Comparison of ENCODE assay signal across 23 cellular contexts in genomic region chr20:21701171-21701876, GRCh38. TPM values are rescaled to one million over a fixed set of nuclear protein-coding genes. Genes with fewer than 3 reads are reported as not detected.
DNase-seq lines count a peak whose midpoint lies in the region; ATAC-seq and TF ChIP-seq lines count a peak whose summit lies in the region.
"Had no signal": no experiment of that assay in that cellular context is flagged by ENCODE, and none has a peak within 500 bp of the region (broad histone marks: within the 10 kb centered on the region; RNA-seq: fewer than 3 reads in every experiment).

No MANE protein-coding gene starts in this region.

- peak overlapping the region; percentile 88 for H3K4me2 ChIP-seq in parathyroid adenoma (ENCODE audit: low read length)
- H3K4me2 ChIP-seq: KMS-11, PC-9 had no signal

- H3K9me3 Mint-ChIP-seq in activated naive CD8-positive, alpha-beta T cell treated with anti-CD3 and anti-CD28 coated beads, Interleukin-2, amount 10 ng/mL, durations not matched to agents 7 days and 5 days: no peaks in the 10 kb centered on the region
- peaks cover 1% of the 10 kb centered on the region for H3K9me3 Mint-ChIP-seq in activated naive CD8-positive, alpha-beta T cell treated with anti-CD3 and anti-CD28 coated beads for 36 hours
- no peaks in the 10 kb centered on the region for H3K9me3 Mint-ChIP-seq in activated CD8-positive, alpha-beta memory T cell treated with anti-CD3 and anti-CD28 coated beads, Interleukin-2, amount 10 ng/mL, durations not matched to agents 7 days and 5 days (ENCODE audit: low read depth)
- peaks cover 0 to 11% (median 4%) of the 10 kb centered on the region in 6 donors for H3K9me3 Mint-ChIP-seq in immature natural killer cell
- H3K9me3 Mint-ChIP-seq: CD4-positive, alpha-beta T cell had no signal

- no peak overlapping the region for H2AFZ ChIP-seq in parathyroid adenoma
- H2AFZ ChIP-seq: PC-9 had no signal

- ATAC-seq in activated naive CD8-positive, alpha-beta T cell treated with anti-CD3 and anti-CD28 coated beads, Interleukin-2, amount 10 ng/mL, durations not matched to agents 7 days and 5 days (ENCODE audit: low read depth): no peak
- no peak for ATAC-seq in activated CD8-positive, alpha-beta memory T cell treated with anti-CD3 and anti-CD28 coated beads, Interleukin-2, amount 10 ng/mL, durations not matched to agents 7 days and 5 days
- no peak for ATAC-seq in activated CD4-positive, CD25-positive, alpha-beta regulatory T cell treated with anti-CD3 and anti-CD28 coated beads, Interleukin-2, amount 50 U/mL, for 24 hours

- H3K27me3 ChIP-seq in iPS-20b (ENCODE audit: insufficient read depth, low read length) (peaks cover 100% of the 10 kb centered on the region), parathyroid adenoma (ENCODE audit: control insufficient read depth, insufficient read depth, low read length) (no peaks in the 10 kb centered on the region)

- POLR2A ChIA-PET in activated naive CD8-positive, alpha-beta T cell treated with anti-CD3 and anti-CD28 coated beads, Interleukin-2, amount 10 ng/mL, durations not matched to agents 7 days and 5 days (lab: Charles Lee): no interaction called here

- H3K9me3 ChIP-seq in iPS-20b (ENCODE audit: insufficient read depth, low read depth, low read length) (no peaks in the 10 kb centered on the region; the same call in 1 of the 2 replicates), parathyroid adenoma (ENCODE audit: control insufficient read depth, low read length) (no peaks in the 10 kb centered on the region)
- H3K9me3 ChIP-seq: BE2C, SJSA1 had no signal

- peaks cover 85% of the 10 kb centered on the region for H3K79me2 ChIP-seq in parathyroid adenoma

- CTCF ChIA-PET in activated CD8-positive, alpha-beta memory T cell treated with anti-CD3 and anti-CD28 coated beads, Interleukin-2, amount 10 ng/mL, durations not matched to agents 7 days and 5 days (lab: Charles Lee): no interaction called here

- TF ChIP-seq CTCF in parathyroid adenoma (IDR thresholded peaks at IDR 0.05): no peak

- no peak for DNase-seq in activated naive CD8-positive, alpha-beta T cell treated with anti-CD3 and anti-CD28 coated beads, Interleukin-2, amount 10 ng/mL, durations not matched to agents 7 days and 5 days
- no peak for DNase-seq in activated naive CD8-positive, alpha-beta T cell treated with anti-CD3 and anti-CD28 coated beads for 36 hours
- DNase-seq in activated CD8-positive, alpha-beta memory T cell treated with anti-CD3 and anti-CD28 coated beads, Interleukin-2, amount 10 ng/mL, durations not matched to agents 7 days and 5 days: no peak
- DNase-seq in OCI-M2 (lab: John Stamatoyannopoulos, UW; ENCODE audit: unreplicated experiment) (no peak), immature natural killer cell (no peak)
- DNase-seq: BE2C; Calu3; CD4-positive, alpha-beta T cell; DMS53; NCI-H1436; NCI-H2029; NCI-H2171; NCI-H446 treated with DMSO at 0.1 percent for 48 hours; NCI-H774; PC-9 had no signal

- H3K27ac ChIP-seq in iPS-20b (ENCODE audit: low read length) (no peak overlapping the region), parathyroid adenoma (peak overlapping the region; percentile 100)
- H3K27ac ChIP-seq: 22Rv1, KMS-11, PC-9, SJSA1 had no signal

- peaks cover 1% of the 10 kb centered on the region for H3K36me3 Mint-ChIP-seq in activated naive CD8-positive, alpha-beta T cell treated with anti-CD3 and anti-CD28 coated beads, Interleukin-2, amount 10 ng/mL, durations not matched to agents 7 days and 5 days
- peaks cover 1% of the 10 kb centered on the region for H3K36me3 Mint-ChIP-seq in activated naive CD8-positive, alpha-beta T cell treated with anti-CD3 and anti-CD28 coated beads for 36 hours
- H3K36me3 Mint-ChIP-seq in activated CD8-positive, alpha-beta memory T cell treated with anti-CD3 and anti-CD28 coated beads, Interleukin-2, amount 10 ng/mL, durations not matched to agents 7 days and 5 days: no peaks in the 10 kb centered on the region
- peaks cover 0 to 3% (median 0%) of the 10 kb centered on the region in 3 donors for H3K36me3 Mint-ChIP-seq in immature natural killer cell

- H3K27me3 Mint-ChIP-seq in activated naive CD8-positive, alpha-beta T cell treated with anti-CD3 and anti-CD28 coated beads, Interleukin-2, amount 10 ng/mL, durations not matched to agents 7 days and 5 days: peaks cover 79% of the 10 kb centered on the region
- peaks cover 91% of the 10 kb centered on the region for H3K27me3 Mint-ChIP-seq in activated naive CD8-positive, alpha-beta T cell treated with anti-CD3 and anti-CD28 coated beads for 36 hours
- H3K27me3 Mint-ChIP-seq in activated CD8-positive, alpha-beta memory T cell treated with anti-CD3 and anti-CD28 coated beads, Interleukin-2, amount 10 ng/mL, durations not matched to agents 7 days and 5 days: peaks cover 79% of the 10 kb centered on the region
- peaks cover 6 to 17% (median 11%) of the 10 kb centered on the region in 3 donors for H3K27me3 Mint-ChIP-seq in immature natural killer cell (ENCODE audit: low read depth in 3 of 3)

- no peak overlapping the region for H3K9ac ChIP-seq in iPS-20b (ENCODE audit: low read depth, low read length)
- H3K9ac ChIP-seq in parathyroid adenoma: peak overlapping the region; percentile 99
- H3K9ac ChIP-seq: KMS-11 had no signal

- H3K36me3 ChIP-seq in iPS-20b (ENCODE audit: insufficient read depth, low read depth, low read length): no peaks in the 10 kb centered on the region
- H3K36me3 ChIP-seq in parathyroid adenoma (ENCODE audit: control insufficient read depth, insufficient read depth, low read length): peaks cover 2% of the 10 kb centered on the region
- H3K36me3 ChIP-seq: BE2C, SJSA1 had no signal

- H3K4me1 ChIP-seq in iPS-20b (ENCODE audit: insufficient read depth, low read length) (peaks cover 16% of the 10 kb centered on the region), parathyroid adenoma (peaks cover 29% of the 10 kb centered on the region)
- H3K4me1 ChIP-seq: BE2C, SJSA1 had no signal

- H3K4me1 Mint-ChIP-seq in activated naive CD8-positive, alpha-beta T cell treated with anti-CD3 and anti-CD28 coated beads, Interleukin-2, amount 10 ng/mL, durations not matched to agents 7 days and 5 days: peaks cover 5% of the 10 kb centered on the region
- peaks cover 14% of the 10 kb centered on the region for H3K4me1 Mint-ChIP-seq in activated naive CD8-positive, alpha-beta T cell treated with anti-CD3 and anti-CD28 coated beads for 36 hours
- no peaks in the 10 kb centered on the region for H3K4me1 Mint-ChIP-seq in activated CD8-positive, alpha-beta memory T cell treated with anti-CD3 and anti-CD28 coated beads, Interleukin-2, amount 10 ng/mL, durations not matched to agents 7 days and 5 days
- no peaks in the 10 kb centered on the region for H3K4me1 Mint-ChIP-seq in immature natural killer cell

- H3K27ac Mint-ChIP-seq in activated naive CD8-positive, alpha-beta T cell treated with anti-CD3 and anti-CD28 coated beads, Interleukin-2, amount 10 ng/mL, durations not matched to agents 7 days and 5 days: no peak overlapping the region
- H3K27ac Mint-ChIP-seq in activated naive CD8-positive, alpha-beta T cell treated with anti-CD3 and anti-CD28 coated beads for 36 hours: no peak overlapping the region
- no peak overlapping the region for H3K27ac Mint-ChIP-seq in activated CD8-positive, alpha-beta memory T cell treated with anti-CD3 and anti-CD28 coated beads, Interleukin-2, amount 10 ng/mL, durations not matched to agents 7 days and 5 days
- H3K27ac Mint-ChIP-seq in immature natural killer cell: no peak overlapping the region
- H3K27ac Mint-ChIP-seq: CD4-positive, alpha-beta T cell had no signal

- H3K4me3 Mint-ChIP-seq in activated naive CD8-positive, alpha-beta T cell treated with anti-CD3 and anti-CD28 coated beads, Interleukin-2, amount 10 ng/mL, durations not matched to agents 7 days and 5 days: peak overlapping the region; percentile 29
- no peak overlapping the region for H3K4me3 Mint-ChIP-seq in activated naive CD8-positive, alpha-beta T cell treated with anti-CD3 and anti-CD28 coated beads for 36 hours
- H3K4me3 Mint-ChIP-seq in activated CD8-positive, alpha-beta memory T cell treated with anti-CD3 and anti-CD28 coated beads, Interleukin-2, amount 10 ng/mL, durations not matched to agents 7 days and 5 days: no peak overlapping the region
- no peak overlapping the region for H3K4me3 Mint-ChIP-seq in immature natural killer cell
- H3K4me3 Mint-ChIP-seq: CD4-positive, alpha-beta T cell had no signal

- H3K4me3 ChIP-seq in iPS-20b (ENCODE audit: low read length): peak overlapping the region; percentile 41; the same call in 1 of the 2 replicates
- peak overlapping the region; percentile 97 for H3K4me3 ChIP-seq in parathyroid adenoma (ENCODE audit: low read depth, low read length)
- H3K4me3 ChIP-seq: PC-9, SJSA1 had no signal

RNA-seq across cellular contexts. Expression of gene PAX1, which starts 4.1 kb away (rescaled TPM):
- total RNA-seq in activated naive CD8-positive, alpha-beta T cell treated with anti-CD3 and anti-CD28 coated beads, Interleukin-2, amount 10 ng/mL, durations not matched to agents 7 days and 5 days: not detected
- not detected for total RNA-seq in activated naive CD8-positive, alpha-beta T cell treated with anti-CD3 and anti-CD28 coated beads for 36 hours
- total RNA-seq in activated CD8-positive, alpha-beta memory T cell treated with anti-CD3 and anti-CD28 coated beads, Interleukin-2, amount 10 ng/mL, durations not matched to agents 7 days and 5 days: not detected
- polyA plus RNA-seq in immature natural killer cell: not detected
- total RNA-seq: Calu3; CD4-positive, alpha-beta T cell; M059J; PC-9; SJSA1 had no signal
- polyA plus RNA-seq: AG04450 had no signal
